ENCODE assay signal across 16 cellular contexts in the genomic region with DNA sequence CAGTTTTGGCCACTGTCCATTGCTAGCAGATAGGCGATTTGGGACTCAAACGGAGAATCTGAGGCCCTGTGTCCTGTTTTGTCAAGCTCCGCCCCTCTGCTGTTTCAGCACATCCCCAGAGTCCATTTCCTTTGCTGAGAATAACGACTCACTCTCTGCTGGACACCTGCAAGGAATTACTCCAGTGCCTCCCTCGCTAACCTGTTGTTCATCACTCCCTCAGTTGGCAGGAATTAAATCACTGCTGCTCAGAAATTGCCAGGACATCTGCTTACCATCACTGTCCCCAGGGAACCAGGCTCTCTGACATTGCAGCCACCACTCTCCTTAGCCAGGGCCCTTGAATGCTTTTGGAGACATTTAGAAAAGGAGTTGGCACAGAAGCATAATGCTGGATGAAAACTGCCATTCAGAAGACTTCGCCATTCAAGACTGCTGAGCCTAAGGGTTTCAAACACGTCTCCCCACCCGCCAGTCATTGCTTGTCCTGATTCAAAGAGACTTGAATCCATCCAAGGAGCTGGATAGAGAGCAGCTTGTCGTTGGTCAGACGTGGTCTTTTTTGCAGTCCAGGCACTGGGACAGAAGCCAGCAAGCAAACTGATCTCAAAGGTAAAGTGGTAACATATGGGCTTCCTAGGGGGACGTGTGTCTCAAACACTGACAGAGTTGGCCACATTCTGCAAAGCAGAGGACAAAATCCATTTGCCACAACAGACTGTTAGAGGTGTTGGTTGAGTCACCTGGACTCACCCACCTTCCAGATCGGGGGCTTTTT.
DNase-seq lines count a peak whose midpoint lies in the region; ATAC-seq, FAIRE-seq and TF ChIP-seq lines count a peak whose summit lies in the region.
"Had no signal": no experiment of that assay in that cellular context is flagged by ENCODE, and none has a peak within 500 bp of the region (broad histone marks: within the 10 kb centered on the region; RNA-seq: fewer than 3 reads in every experiment).

No MANE protein-coding gene starts in this region.

- no peak overlapping the region for H3K56ac ChIP-seq in H1 (replicated peaks; ENCODE audit: insufficient read length, low read depth, low read length)

- H4K8ac ChIP-seq in H1 (ENCODE audit: extremely low read depth, insufficient read depth, low read length) = no peak overlapping the region

- DNase-seq in G401 (ENCODE audit: low spot score) = peak; percentile 92
- peak; percentile 81 to 89 for DNase-seq in NCI-H524 (lab: John Stamatoyannopoulos, UW)
- DNase-seq in H1 (ENCODE audit: low read depth in 1 of 2, low spot score in 2 of 2) = no peak
- DNase-seq in DMS153 treated with DMSO at 0.1 percent for 48 hours (lab: John Stamatoyannopoulos, UW; ENCODE audit: unreplicated experiment) = no peak
- no peak for DNase-seq in activated CD4-positive, alpha-beta memory T cell treated with anti-CD3 and anti-CD28 coated beads, Interleukin-2, amount 10 ng/mL, durations not matched to agents 7 days and 5 days
- DNase-seq: activated T-cell treated with anti-CD3 and anti-CD28 coated beads, Interleukin-2, amount 50 U/mL, for 48 hours; left ventricle myocardium superior; MV-4-11; right cardiac atrium had no signal

- TF ChIP-seq POLR2A in H1 (IDR thresholded peaks at IDR 0.05; ENCODE audit: control extremely low read depth in 1 of 2, low read depth in 2 of 2, low read length in 2 of 2) = no peak

- no peak overlapping the region for H3K18ac ChIP-seq in H1 (ENCODE audit: extremely low read depth, low read length)

- H3K14ac ChIP-seq in H1 (ENCODE audit: insufficient read length) = no peak overlapping the region

- H3K36me3 ChIP-seq in H1 (ENCODE audit: control insufficient read depth in 2 of 4, insufficient read depth in 4 of 4, low read length in 3 of 4) = no peaks in the 10 kb centered on the region
- no peaks in the 10 kb centered on the region for H3K36me3 ChIP-seq in rectal smooth muscle tissue (ENCODE audit: control insufficient read depth, insufficient read depth, low read length)

- H3K36me3 Mint-ChIP-seq in activated CD4-positive, alpha-beta memory T cell treated with anti-CD3 and anti-CD28 coated beads, Interleukin-2, amount 10 ng/mL, durations not matched to agents 7 days and 5 days (ENCODE audit: low read depth) = no peaks in the 10 kb centered on the region
- H3K36me3 Mint-ChIP-seq: activated naive CD8-positive, alpha-beta T cell had no signal

- H3K4me3 Mint-ChIP-seq in activated CD4-positive, alpha-beta memory T cell treated with anti-CD3 and anti-CD28 coated beads, Interleukin-2, amount 10 ng/mL, durations not matched to agents 7 days and 5 days = no peak overlapping the region
- H3K4me3 Mint-ChIP-seq: activated naive CD8-positive, alpha-beta T cell; dendritic cell treated with granulocyte-macrophage colony-stimulating factor and Interleukin-4, amounts not matched to agents 40 ng/mL and 50 ng/mL, for 4 days; stimulated activated naive CD8-positive, alpha-beta T cell treated with anti-CD3 and anti-CD28 coated beads, Interleukin-15, Interleukin-2, amounts not matched to agents 100 ng/mL and 50 ng/mL, for 24 hours had no signal

- no peak overlapping the region for H3K4ac ChIP-seq in H1 (replicated peaks; ENCODE audit: insufficient read length, low read depth, low read length)

- no peak overlapping the region for H4K91ac ChIP-seq in H1 (replicated peaks; ENCODE audit: insufficient read length, low read length)

- TF ChIP-seq EP300 in H1 (IDR thresholded peaks at IDR 0.05; ENCODE audit: borderline replicate concordance in 1 of 2, low read depth in 2 of 2, low read length in 2 of 2) = no peak

- no peak for TF ChIP-seq RAD21 in H1 (IDR thresholded peaks at IDR 0.05 in 1 of 2, conservative IDR thresholded peaks at IDR 0.05 in 1 of 2; ENCODE audit: low read depth in 2 of 2, low read length in 2 of 2)

- no peak for FAIRE-seq in H1 (lab: Jason Lieb, UNC)
- FAIRE-seq: K562 had no signal

- no peaks in the 10 kb centered on the region for H3K27me3 ChIP-seq in H1 (replicated peaks in 1 of 4; ENCODE audit: control insufficient read depth in 3 of 4, extremely low read depth in 1 of 4, insufficient read depth in 3 of 4, low read length in 3 of 4)
- H3K27me3 ChIP-seq in rectal smooth muscle tissue (ENCODE audit: control insufficient read depth, insufficient read depth, low read length) = no peaks in the 10 kb centered on the region

- H3K23me2 ChIP-seq in H1 (ENCODE audit: low read depth, low read length) = no peaks in the 10 kb centered on the region

- H3K27ac ChIP-seq in H1 (ENCODE audit: low read depth, low read length) (no peak overlapping the region), rectal smooth muscle tissue (ENCODE audit: low read depth, low read length) (peak overlapping the region; percentile 40)

- no peaks in the 10 kb centered on the region for H3K9me3 ChIP-seq in H1 (ENCODE audit: insufficient read depth in 2 of 2, low read depth in 1 of 2, low read length in 1 of 2)

- no peaks in the 10 kb centered on the region for H3K9me3 Mint-ChIP-seq in activated CD4-positive, alpha-beta memory T cell treated with anti-CD3 and anti-CD28 coated beads, Interleukin-2, amount 10 ng/mL, durations not matched to agents 7 days and 5 days
- H3K9me3 Mint-ChIP-seq: dendritic cell treated with granulocyte-macrophage colony-stimulating factor and Interleukin-4, amounts not matched to agents 40 ng/mL and 50 ng/mL, for 4 days; stimulated activated naive CD8-positive, alpha-beta T cell treated with anti-CD3 and anti-CD28 coated beads, Interleukin-15, Interleukin-2, amounts not matched to agents 100 ng/mL and 50 ng/mL, for 24 hours had no signal

- no peak overlapping the region for H2BK12ac ChIP-seq in H1 (ENCODE audit: low read depth, low read length)

- H3K4me3 ChIP-seq in H1 (ENCODE audit: extremely low read depth in 1 of 4, insufficient read depth in 2 of 4, low read depth in 3 of 4, low read length in 4 of 4) = no peak overlapping the region
- H3K4me3 ChIP-seq in rectal smooth muscle tissue (ENCODE audit: low read length) = no peak overlapping the region
- H3K4me3 ChIP-seq: K562 had no signal

- H2BK20ac ChIP-seq in H1 (ENCODE audit: low read length) = no peak overlapping the region

- no peak for TF ChIP-seq CTCF in H1 (IDR thresholded peaks at IDR 0.05; ENCODE audit: control extremely low read depth in 1 of 3, insufficient read depth in 1 of 3, low read depth in 1 of 3, low read length in 3 of 3)

- H3K27ac Mint-ChIP-seq in activated CD4-positive, alpha-beta memory T cell treated with anti-CD3 and anti-CD28 coated beads, Interleukin-2, amount 10 ng/mL, durations not matched to agents 7 days and 5 days = no peak overlapping the region
- H3K27ac Mint-ChIP-seq: activated naive CD8-positive, alpha-beta T cell; dendritic cell treated with granulocyte-macrophage colony-stimulating factor and Interleukin-4, amounts not matched to agents 40 ng/mL and 50 ng/mL, for 4 days; stimulated activated naive CD8-positive, alpha-beta T cell treated with anti-CD3 and anti-CD28 coated beads, Interleukin-15, Interleukin-2, amounts not matched to agents 100 ng/mL and 50 ng/mL, for 24 hours had no signal

- H3K9ac ChIP-seq in H1 (replicated peaks in 1 of 4; ENCODE audit: extremely low read depth in 1 of 4, low read depth in 3 of 4, low read length in 3 of 4) (no peak overlapping the region), rectal smooth muscle tissue (ENCODE audit: low read length) (no peak overlapping the region)

- 0 out of 2 replicates have a peak overlapping the region, but pooled peaks have one; percentile 53 for H2AFZ ChIP-seq in H1 (ENCODE audit: low read length)

- H3K4me2 ChIP-seq in H1 (ENCODE audit: insufficient read depth in 1 of 2, low read depth in 2 of 2, low read length in 2 of 2) = no peak overlapping the region

- in situ Hi-C loops in G401 (cut with HindIII; ENCODE audit: low sequenced_read_pairs) = no loop called here

- no peaks in the 10 kb centered on the region for H4K20me1 ChIP-seq in H1 (replicated peaks in 1 of 2; ENCODE audit: control insufficient read depth in 1 of 2, insufficient read depth in 2 of 2, low read length in 2 of 2)

- peaks cover 2% of the 10 kb centered on the region for H3K27me3 Mint-ChIP-seq in activated CD4-positive, alpha-beta memory T cell treated with anti-CD3 and anti-CD28 coated beads, Interleukin-2, amount 10 ng/mL, durations not matched to agents 7 days and 5 days
- H3K27me3 Mint-ChIP-seq: activated naive CD8-positive, alpha-beta T cell; dendritic cell treated with granulocyte-macrophage colony-stimulating factor and Interleukin-4, amounts not matched to agents 40 ng/mL and 50 ng/mL, for 4 days; stimulated activated naive CD8-positive, alpha-beta T cell treated with anti-CD3 and anti-CD28 coated beads, Interleukin-15, Interleukin-2, amounts not matched to agents 100 ng/mL and 50 ng/mL, for 24 hours had no signal

- no peaks in the 10 kb centered on the region for H3K79me2 ChIP-seq in H1 (ENCODE audit: control insufficient read depth in 1 of 2, insufficient read depth in 2 of 2, low read length in 2 of 2)

- H3K23ac ChIP-seq in H1 (ENCODE audit: insufficient read length) = no peak overlapping the region

- CTCF ChIA-PET in H1 (lab: Charles Lee; ENCODE audit: partially characterized antibody) = no interaction called here
- CTCF ChIA-PET in activated CD4-positive, alpha-beta memory T cell treated with anti-CD3 and anti-CD28 coated beads, Interleukin-2, amount 10 ng/mL, durations not matched to agents 7 days and 5 days (lab: Charles Lee) = interaction anchor here (1.1 kb wide), 1 partner anchor 20 kb away, joined by 3 read pairs; no protein-coding TSS in a partner anchor

- 76% methylated on average over 12 of the region's 12 CpGs; no CpG with 5 or more reads in 1 of the 2 experiments for WGBS in H1 (ENCODE audit: extremely low coverage in 1 of 2, insufficient coverage in 1 of 2, insufficient read length in 1 of 2, insufficient replicate concordance in 2 of 2, low coverage in 1 of 2, low lambda C conversion rate in 2 of 2, missing lambda C conversion rate in 1 of 2), 2 experiments

- POLR2A ChIA-PET in H1 (lab: Charles Lee; ENCODE audit: partially characterized antibody) = interaction anchor here (0.5 kb wide), 1 partner anchor 41 kb away, joined by 3 read pairs; no protein-coding TSS in a partner anchor
- POLR2A ChIA-PET in activated CD4-positive, alpha-beta memory T cell treated with anti-CD3 and anti-CD28 coated beads, Interleukin-2, amount 10 ng/mL, durations not matched to agents 7 days and 5 days (lab: Charles Lee) = no interaction called here

- no peaks in the 10 kb centered on the region for H3K4me1 ChIP-seq in H1 (replicated peaks in 1 of 4; ENCODE audit: control insufficient read depth in 3 of 4, insufficient read depth in 4 of 4, low read length in 3 of 4)
- H3K4me1 ChIP-seq in rectal smooth muscle tissue (ENCODE audit: control insufficient read depth, insufficient read depth, low read length) = peaks cover 10% of the 10 kb centered on the region

- no peak overlapping the region for H2BK5ac ChIP-seq in H1 (ENCODE audit: low read depth, low read length)

- ATAC-seq in HG03571 (IDR thresholded peaks at IDR 0.05; ENCODE audit: unreplicated experiment) = no peak
- ATAC-seq: K562, left ventricle myocardium superior, right cardiac atrium, Right ventricle myocardium inferior had no signal

- no peak overlapping the region for H4K5ac ChIP-seq in H1 (ENCODE audit: insufficient read length, low read depth, low read length)

- H2AK5ac ChIP-seq in H1 (ENCODE audit: low read depth, low read length) = no peak overlapping the region

- no peaks in the 10 kb centered on the region for H3K79me1 ChIP-seq in H1 (ENCODE audit: low read depth, low read length)

- no peak overlapping the region for H2BK15ac ChIP-seq in H1 (ENCODE audit: low read length)

- H2BK120ac ChIP-seq in H1 (replicated peaks; ENCODE audit: low read depth, low read length) = no peak overlapping the region

- peaks cover 2% of the 10 kb centered on the region for H3K4me1 Mint-ChIP-seq in activated CD4-positive, alpha-beta memory T cell treated with anti-CD3 and anti-CD28 coated beads, Interleukin-2, amount 10 ng/mL, durations not matched to agents 7 days and 5 days

Comparison
In these comparisons a context has a peak if more than half of its experiments do, and no peak if none do; other contexts are left out.
1. DNase-seq: peak in G401 (single experiment) and NCI-H524 (2 of 2); none in H1 (0 of 2), DMS153 treated with DMSO at 0.1 percent for 48 hours (single experiment) and activated CD4-positive, alpha-beta memory T cell treated with anti-CD3 and anti-CD28 coated beads, Interleukin-2, amount 10 ng/mL, durations not matched to agents 7 days and 5 days (single experiment).